ENCODE assay signal across 10 cellular contexts in genomic region chr7:44632196-44632595, GRCh38. TPM values are rescaled to one million over a fixed set of nuclear protein-coding genes. Genes with fewer than 3 reads are reported as not detected.
DNase-seq lines count a peak whose midpoint lies in the region; ATAC-seq, FAIRE-seq and TF ChIP-seq lines count a peak whose summit lies in the region.
"Had no signal": no experiment of that assay in that cellular context is flagged by ENCODE, and none has a peak within 500 bp of the region (broad histone marks: within the 10 kb centered on the region; RNA-seq: fewer than 3 reads in every experiment).

No MANE protein-coding gene starts in this region.

- no peak overlapping the region for H3K4me2 ChIP-seq in H9 (ENCODE audit: insufficient read depth, insufficient read length, low read length)
- H3K4me2 ChIP-seq in H1 (ENCODE audit: insufficient read depth in 1 of 2, low read depth in 2 of 2, low read length in 2 of 2): peak overlapping the region; percentile 35 to 52; a peak in 2 of 4 replicates

- H3K27ac ChIP-seq in H9 (ENCODE audit: insufficient read length, low read depth, low read length) (no peak overlapping the region), RWPE1 (peak overlapping the region; percentile 99), H1 (ENCODE audit: low read depth, low read length) (no peak overlapping the region), skin epidermis (peak overlapping the region in 20 of 21 experiments; percentile 0 to 99 (median 93))

- H3K79me1 ChIP-seq in H9 (ENCODE audit: insufficient read depth, low read depth, low read length, poor library complexity, severe bottlenecking): no peaks in the 10 kb centered on the region
- H3K79me1 ChIP-seq in H1 (ENCODE audit: low read depth, low read length): peaks cover 10% of the 10 kb centered on the region

- no peaks in the 10 kb centered on the region for H4K20me1 ChIP-seq in H9 (ENCODE audit: control insufficient read depth, insufficient read depth, insufficient read length)
- H4K20me1 ChIP-seq in H1 (replicated peaks in 1 of 2; ENCODE audit: control insufficient read depth in 1 of 2, insufficient read depth in 2 of 2, low read length in 2 of 2): peaks cover 3 to 14% of the 10 kb centered on the region in 2 experiments

- H3K4me1 ChIP-seq in H9 (ENCODE audit: insufficient read depth, low read length) (peaks cover 2% of the 10 kb centered on the region; the same call in 1 of the 2 replicates), H1 (replicated peaks in 1 of 4; ENCODE audit: control insufficient read depth in 3 of 4, insufficient read depth in 4 of 4, low read length in 3 of 4) (peaks cover 7 to 18% (median 15%) of the 10 kb centered on the region in 4 experiments)

- H2BK120ac ChIP-seq in H9 (ENCODE audit: low read depth, low read length, poor library complexity, severe bottlenecking): no peak overlapping the region
- H2BK120ac ChIP-seq in H1 (replicated peaks; ENCODE audit: low read depth, low read length): no peak overlapping the region

- H3K9me3 ChIP-seq in H9 (ENCODE audit: control insufficient read depth, low read depth, low read length): no peaks in the 10 kb centered on the region
- H3K9me3 ChIP-seq in H1 (ENCODE audit: insufficient read depth in 2 of 2, low read depth in 1 of 2, low read length in 1 of 2): no peaks in the 10 kb centered on the region

- H3K23ac ChIP-seq in H9 (ENCODE audit: insufficient read length, low read depth, low read length) (no peak overlapping the region), H1 (ENCODE audit: insufficient read length) (no peak overlapping the region)

- H3K56ac ChIP-seq in H9 (ENCODE audit: insufficient read length, low read depth, low read length) (no peak overlapping the region), H1 (replicated peaks; ENCODE audit: insufficient read length, low read depth, low read length) (no peak overlapping the region)

- peaks cover 40 to 43% of the 10 kb centered on the region in 2 experiments for H3K4me1 Mint-ChIP-seq in H9

- no peak overlapping the region for H3T11ph ChIP-seq in H9 (ENCODE audit: low read length)

- H3K36me3 ChIP-seq in H1 (ENCODE audit: control insufficient read depth in 2 of 4, insufficient read depth in 4 of 4, low read length in 3 of 4): peaks cover 0 to 3% (median 0%) of the 10 kb centered on the region in 4 experiments; a peak in 1 of 8 replicates

- POLR2A ChIA-PET in RWPE1 (lab: Yijun Ruan, JAX; ENCODE audit: low non-redundant PET) (no interaction called here), H1 (lab: Charles Lee; ENCODE audit: partially characterized antibody) (interaction anchor here (0.7 to 2.2 kb wide), 3 partner anchors 15 to 25 kb away, joined by 3 to 5 read pairs (median 3); no protein-coding TSS in a partner anchor)

- H4K8ac ChIP-seq in H9 (replicated peaks; ENCODE audit: insufficient read length, low read depth, low read length) (no peak overlapping the region), H1 (ENCODE audit: extremely low read depth, insufficient read depth, low read length) (no peak overlapping the region)

- H3K27me3 Mint-ChIP-seq in H9 (ENCODE audit: low read depth): no peaks in the 10 kb centered on the region

- H2BK5ac ChIP-seq in H9 (ENCODE audit: insufficient read length, low read length): no peak overlapping the region
- H2BK5ac ChIP-seq in H1 (ENCODE audit: low read depth, low read length): no peak overlapping the region

- H3K18ac ChIP-seq in H9 (ENCODE audit: insufficient read length, low read depth, low read length) (no peak overlapping the region), H1 (ENCODE audit: extremely low read depth, low read length) (no peak overlapping the region)

- no peaks in the 10 kb centered on the region for H3K79me2 ChIP-seq in H9 (ENCODE audit: insufficient read depth, low read length)
- H3K79me2 ChIP-seq in H1 (ENCODE audit: control insufficient read depth in 1 of 2, insufficient read depth in 2 of 2, low read length in 2 of 2): no peaks in the 10 kb centered on the region

- H2AFZ ChIP-seq in H9 (ENCODE audit: low read length) (no peak overlapping the region), H1 (ENCODE audit: low read length) (no peak overlapping the region)

- no peak overlapping the region for H3K14ac ChIP-seq in H9 (ENCODE audit: insufficient read depth, low read length)
- no peak overlapping the region for H3K14ac ChIP-seq in H1 (ENCODE audit: insufficient read length)

- peaks cover 2 to 19% (median 4%) of the 10 kb centered on the region in 3 experiments; a peak in 6 of 7 replicates for H3K36me3 Mint-ChIP-seq in H9 (ENCODE audit: insufficient read depth in 1 of 3, low read depth in 3 of 3)

- H3K27ac Mint-ChIP-seq in H9: peak overlapping the region in 2 of 3 experiments; percentile 9 to 80; a peak in 2 of 7 replicates

- H2BK20ac ChIP-seq in H9 (ENCODE audit: low read depth, low read length, poor library complexity, severe bottlenecking) (no peak overlapping the region), H1 (ENCODE audit: low read length) (no peak overlapping the region)

- no peak for TF ChIP-seq CTCF in H9 (conservative IDR thresholded peaks at IDR 0.05)
- TF ChIP-seq CTCF in RWPE1 (conservative IDR thresholded peaks at IDR 0.05; ENCODE audit: low read depth): no peak
- TF ChIP-seq CTCF in H1 (IDR thresholded peaks at IDR 0.05; ENCODE audit: control extremely low read depth in 1 of 3, insufficient read depth in 1 of 3, low read depth in 1 of 3, low read length in 3 of 3): no peak

- no peak overlapping the region for H2BK15ac ChIP-seq in H9 (ENCODE audit: low read depth, low read length)
- no peak overlapping the region for H2BK15ac ChIP-seq in H1 (ENCODE audit: low read length)

- no peaks in the 10 kb centered on the region for H3K9me3 Mint-ChIP-seq in H9

- no peaks in the 10 kb centered on the region for H3K27me3 ChIP-seq in H9 (ENCODE audit: insufficient read depth, low read length)
- no peaks in the 10 kb centered on the region for H3K27me3 ChIP-seq in H1 (replicated peaks in 1 of 4; ENCODE audit: control insufficient read depth in 3 of 4, extremely low read depth in 1 of 4, insufficient read depth in 3 of 4, low read length in 3 of 4)

- peak overlapping the region in 1 of 2 experiments; percentile 40; a peak in 1 of 5 replicates for H3K4me3 Mint-ChIP-seq in H9

- no peak overlapping the region for H3K9ac ChIP-seq in H9 (ENCODE audit: extremely low read depth, insufficient read length, low read length)
- no peak overlapping the region for H3K9ac ChIP-seq in H1 (replicated peaks in 1 of 4; ENCODE audit: extremely low read depth in 1 of 4, low read depth in 3 of 4, low read length in 3 of 4)

- FAIRE-seq in H1 (lab: Jason Lieb, UNC) (no peak), GM12891 (lab: Jason Lieb, UNC) (no peak)

- H3K4me3 ChIP-seq in H1 (ENCODE audit: extremely low read depth in 1 of 4, insufficient read depth in 2 of 4, low read depth in 3 of 4, low read length in 4 of 4) (no peak overlapping the region), skin epidermis (no peak overlapping the region)

- TF ChIP-seq EP300 in H1 (IDR thresholded peaks at IDR 0.05; ENCODE audit: borderline replicate concordance in 1 of 2, low read depth in 2 of 2, low read length in 2 of 2): no peak

- no CpG with 5 or more reads among the region's 4 CpGs for WGBS in H9 (ENCODE audit: extremely low coverage, insufficient read length, low lambda C conversion rate)
- WGBS in H1 (ENCODE audit: extremely low coverage in 1 of 2, insufficient coverage in 1 of 2, insufficient read length in 1 of 2, insufficient replicate concordance in 2 of 2, low coverage in 1 of 2, low lambda C conversion rate in 2 of 2, missing lambda C conversion rate in 1 of 2), 2 experiments: 82% methylated on average over 4 of the region's 4 CpGs; no CpG with 5 or more reads in 1 of the 2 experiments

- CTCF ChIA-PET in RWPE1 (lab: Yijun Ruan, JAX) (no interaction called here), H1 (lab: Charles Lee; ENCODE audit: partially characterized antibody) (no interaction called here)

- H4K91ac ChIP-seq in H9 (ENCODE audit: insufficient read length, low read depth, low read length): no peak overlapping the region
- no peak overlapping the region for H4K91ac ChIP-seq in H1 (replicated peaks; ENCODE audit: insufficient read length, low read length)

- H3K23me2 ChIP-seq in H9 (ENCODE audit: insufficient read length, low read depth, low read length, poor library complexity, severe bottlenecking) (no peaks in the 10 kb centered on the region), H1 (ENCODE audit: low read depth, low read length) (no peaks in the 10 kb centered on the region; the same call in 1 of the 2 replicates)

- TF ChIP-seq RAD21 in H1 (IDR thresholded peaks at IDR 0.05 in 1 of 2, conservative IDR thresholded peaks at IDR 0.05 in 1 of 2; ENCODE audit: low read depth in 2 of 2, low read length in 2 of 2): no peak

- no peak for TF ChIP-seq POLR2A in H1 (IDR thresholded peaks at IDR 0.05; ENCODE audit: control extremely low read depth in 1 of 2, low read depth in 2 of 2, low read length in 2 of 2)
- no peak for TF ChIP-seq POLR2A in GM12891 (IDR thresholded peaks at IDR 0.05; ENCODE audit: low read depth, low read length)

- ATAC-seq in GM21737 (IDR thresholded peaks at IDR 0.05; ENCODE audit: unreplicated experiment): no peak

- H2AK5ac ChIP-seq in H9 (ENCODE audit: insufficient read length, low read length): no peak overlapping the region
- H2AK5ac ChIP-seq in H1 (ENCODE audit: low read depth, low read length): no peak overlapping the region

- H3K4ac ChIP-seq in H9 (ENCODE audit: low read depth, low read length) (no peak overlapping the region), H1 (replicated peaks; ENCODE audit: insufficient read length, low read depth, low read length) (no peak overlapping the region)

- H4K5ac ChIP-seq in H9 (ENCODE audit: insufficient read length, low read depth, low read length): no peak overlapping the region
- H4K5ac ChIP-seq in H1 (ENCODE audit: insufficient read length, low read depth, low read length): no peak overlapping the region

- no peak for DNase-seq in H9
- DNase-seq in RWPE1 (ENCODE audit: low spot score): no peak
- no peak for DNase-seq in H1 (ENCODE audit: low read depth in 1 of 2, low spot score in 2 of 2)
- no peak for DNase-seq in GM12891 (ENCODE audit: insufficient read length, low spot score)
- no peak for DNase-seq in activated gamma-delta T cell treated with Interleukin-2 at 50 U/mL for 16 hours
- no peak for DNase-seq in NAMALWA (ENCODE audit: low spot score)
- DNase-seq: DND-41, left cardiac atrium had no signal

- H2BK12ac ChIP-seq in H9 (ENCODE audit: insufficient read length, low read depth, low read length): no peak overlapping the region
- H2BK12ac ChIP-seq in H1 (ENCODE audit: low read depth, low read length): no peak overlapping the region

RNA-seq across cellular contexts. Expression of gene OGDH, which starts 25.8 kb away (rescaled TPM):
- total RNA-seq in H9 (2021): 75.3 and 77.3 TPM in 2 replicates
- total RNA-seq in H1 (2021; fragmentation: NEBNext Ultra II Directional; extraction: Animal tissue kit (Norgen Biotek cat#: 25700)): 89.1 and 91.6 TPM in 2 replicates
- 71.6 and 108 TPM in 2 replicates for polyA plus RNA-seq in H1 (2011; rRNA removed)
- polyA plus RNA-seq in H1 (2011; cell fraction: cytosol; rRNA removed): 60.6 TPM
- polyA plus RNA-seq in H1 (2011; cell fraction: nucleus; rRNA removed): 125 TPM
- polyA plus RNA-seq in H1 (2012, experiment 1 of 2): 47.3 to 67.1 TPM (median 62.3 TPM) in 4 replicates
- 58.0 TPM for polyA plus RNA-seq in H1 (2012, experiment 2 of 2)
- polyA plus RNA-seq in H1 (2013, experiment 1 of 2): 38.5 TPM
- polyA plus RNA-seq in H1 (2013, experiment 2 of 2): 34.1 TPM
- 126 and 130 TPM in 2 replicates for polyA minus RNA-seq in H1 (2011; rRNA and poly(A)+ RNA removed)
- polyA minus RNA-seq in H1 (2011; cell fraction: cytosol; rRNA and poly(A)+ RNA removed): 53.8 TPM
- 46.3 TPM for polyA minus RNA-seq in H1 (2011; cell fraction: nucleus; rRNA and poly(A)+ RNA removed)
- 42.5 TPM for polyA plus RNA-seq in GM12891 (2012; ENCODE audit: low read depth, missing spikeins)

RNA-seq across cellular contexts. Expression of gene TMED4, which starts 50.2 kb away (rescaled TPM):
- total RNA-seq in H9 (2021): 60.3 and 62.4 TPM in 2 replicates
- 41.1 and 44.9 TPM in 2 replicates for total RNA-seq in H1 (2021; fragmentation: NEBNext Ultra II Directional; extraction: Animal tissue kit (Norgen Biotek cat#: 25700))
- polyA plus RNA-seq in H1 (2011; rRNA removed): 76.7 and 91.9 TPM in 2 replicates
- 72.2 TPM for polyA plus RNA-seq in H1 (2011; cell fraction: cytosol; rRNA removed)
- 68.9 TPM for polyA plus RNA-seq in H1 (2011; cell fraction: nucleus; rRNA removed)
- 39.2 to 48.0 TPM (median 42.1 TPM) in 4 replicates for polyA plus RNA-seq in H1 (2012, experiment 1 of 2)
- polyA plus RNA-seq in H1 (2012, experiment 2 of 2): 39.9 TPM
- polyA plus RNA-seq in H1 (2013, experiment 1 of 2): 40.7 TPM
- polyA plus RNA-seq in H1 (2013, experiment 2 of 2): 46.2 TPM
- polyA minus RNA-seq in H1 (2011; rRNA and poly(A)+ RNA removed): 38.6 and 54.2 TPM in 2 replicates
- polyA minus RNA-seq in H1 (2011; cell fraction: cytosol; rRNA and poly(A)+ RNA removed): 47.6 TPM
- polyA minus RNA-seq in H1 (2011; cell fraction: nucleus; rRNA and poly(A)+ RNA removed): 39.0 TPM
- 32.4 TPM for polyA plus RNA-seq in GM12891 (2012; ENCODE audit: low read depth, missing spikeins)

RNA-seq across cellular contexts. Expression of gene DDX56, which starts 58.5 kb away (rescaled TPM):
- 113 and 120 TPM in 2 replicates for total RNA-seq in H9 (2021)
- total RNA-seq in H1 (2021; fragmentation: NEBNext Ultra II Directional; extraction: Animal tissue kit (Norgen Biotek cat#: 25700)): 55.4 and 56.9 TPM in 2 replicates
- polyA plus RNA-seq in H1 (2011; rRNA removed): 81.6 and 82.0 TPM in 2 replicates
- 79.6 TPM for polyA plus RNA-seq in H1 (2011; cell fraction: cytosol; rRNA removed)
- polyA plus RNA-seq in H1 (2011; cell fraction: nucleus; rRNA removed): 179 TPM
- 73.0 to 92.1 TPM (median 90.5 TPM) in 4 replicates for polyA plus RNA-seq in H1 (2012, experiment 1 of 2)
- 88.4 TPM for polyA plus RNA-seq in H1 (2012, experiment 2 of 2)
- polyA plus RNA-seq in H1 (2013, experiment 1 of 2): 59.0 TPM
- polyA plus RNA-seq in H1 (2013, experiment 2 of 2): 54.2 TPM
- 82.6 and 86.4 TPM in 2 replicates for polyA minus RNA-seq in H1 (2011; rRNA and poly(A)+ RNA removed)
- polyA minus RNA-seq in H1 (2011; cell fraction: cytosol; rRNA and poly(A)+ RNA removed): 34.8 TPM
- polyA minus RNA-seq in H1 (2011; cell fraction: nucleus; rRNA and poly(A)+ RNA removed): 64.0 TPM
- 67.7 TPM for polyA plus RNA-seq in GM12891 (2012; ENCODE audit: low read depth, missing spikeins)

Comparison
In these comparisons a context has a peak if more than half of its experiments do, and no peak if none do; other contexts are left out.
1. H3K27ac ChIP-seq: peak in RWPE1 (single experiment) and skin epidermis (20 of 21); none in H9 (single experiment) and H1 (single experiment).